8 cellular contexts compared by ENCODE assay signal in the genomic region with DNA sequence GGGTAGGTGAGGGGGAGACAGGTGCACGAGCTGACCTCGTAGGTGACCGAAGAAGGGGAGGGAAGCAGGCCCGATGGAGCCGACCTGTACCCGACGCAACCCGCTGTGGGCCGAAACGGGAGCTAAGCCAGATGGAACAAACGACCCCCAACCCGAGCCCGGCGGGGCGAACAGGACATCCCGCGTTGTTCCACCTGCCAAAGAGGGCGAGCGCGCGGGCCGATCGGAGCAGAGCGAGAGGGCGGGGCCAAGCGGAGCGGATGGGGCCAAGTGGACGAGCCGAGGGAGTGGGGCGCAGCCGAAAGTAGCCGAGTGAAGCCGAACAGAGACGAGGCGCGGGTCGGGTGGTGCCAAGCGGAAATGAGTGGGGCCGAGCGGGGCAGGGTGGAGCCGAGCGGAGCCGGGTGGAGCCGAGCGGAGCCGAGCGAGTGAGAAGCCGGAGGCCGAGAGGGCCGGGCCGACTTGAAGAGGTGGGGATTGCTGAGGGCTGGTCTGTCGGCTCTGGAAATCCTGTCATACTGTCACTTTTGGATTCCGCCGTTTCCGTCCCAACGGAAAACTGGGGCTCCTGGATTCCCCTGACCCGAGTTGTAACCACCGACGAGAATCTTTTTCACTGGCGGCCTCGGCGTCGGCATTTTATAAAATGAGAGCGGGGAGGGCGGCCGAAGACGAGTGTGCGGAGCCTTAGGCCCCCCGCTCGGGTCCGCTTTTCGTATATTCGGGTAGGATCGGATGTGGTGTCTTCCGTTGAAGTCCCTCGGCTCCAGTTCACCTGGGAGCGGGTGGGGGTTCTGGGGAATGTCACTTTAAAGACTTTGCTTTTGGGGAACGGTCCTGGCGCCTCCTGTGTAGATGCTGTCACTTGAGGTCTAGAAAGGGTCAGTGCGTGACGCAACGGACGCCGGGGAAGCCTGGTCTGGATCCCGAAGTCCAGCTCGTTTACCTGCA. TPM values are rescaled to one million over a fixed set of nuclear protein-coding genes. Genes with fewer than 3 reads are reported as not detected.
DNase-seq lines count a peak whose midpoint lies in the region; ATAC-seq and TF ChIP-seq lines count a peak whose summit lies in the region.

No MANE protein-coding gene starts in this region.

- H3K27me3 ChIP-seq in adrenal gland (no peaks in the 10 kb centered on the region), trophoblast cell (ENCODE audit: insufficient read depth, low read length) (peaks cover 6% of the 10 kb centered on the region), tibial nerve (no peaks in the 10 kb centered on the region)

- ATAC-seq in GM21723 (IDR thresholded peaks at IDR 0.05; ENCODE audit: unreplicated experiment): peak; percentile 97

- H3K36me3 ChIP-seq in adrenal gland (replicated peaks in 1 of 2) (no peaks in the 10 kb centered on the region), trophoblast cell (ENCODE audit: control insufficient read depth in 1 of 2, insufficient read depth in 2 of 2, low read length in 2 of 2) (no peaks in the 10 kb centered on the region), tibial nerve (peaks cover 0 to 2% (median 0%) of the 10 kb centered on the region in 3 donors)

- peak overlapping the region; percentile 98 for H3K4me2 ChIP-seq in trophoblast cell (ENCODE audit: low read length)

- H3K4me3 ChIP-seq in Jurkat, Clone E6-1 (ENCODE audit: low read length): peak overlapping the region; percentile 49
- H3K4me3 ChIP-seq in adrenal gland: peak overlapping the region in 2 of 4 donors; percentile 14 to 56
- peak overlapping the region; percentile 61 for H3K4me3 ChIP-seq in trophoblast cell (ENCODE audit: low read depth, low read length)
- H3K4me3 ChIP-seq in tibial nerve: peak overlapping the region; percentile 56 to 70 (median 64)

- peak overlapping the region; percentile 10 for H4K8ac ChIP-seq in trophoblast cell (ENCODE audit: low read depth, low read length)

- H3K4me1 ChIP-seq in adrenal gland (replicated peaks in 1 of 2): peaks cover 0 to 6% of the 10 kb centered on the region in 2 donors
- peaks cover 7 to 9% of the 10 kb centered on the region in 2 experiments for H3K4me1 ChIP-seq in trophoblast cell (ENCODE audit: control insufficient read depth in 1 of 2, insufficient read depth in 2 of 2, low read length in 2 of 2)
- H3K4me1 ChIP-seq in tibial nerve: peaks cover 0 to 21% (median 7%) of the 10 kb centered on the region in 4 donors

- H4K91ac ChIP-seq in trophoblast cell (ENCODE audit: low read depth, low read length): no peak overlapping the region

- peak overlapping the region; percentile 57 for H3K9ac ChIP-seq in trophoblast cell (ENCODE audit: low read length)

- no peak overlapping the region for H4K12ac ChIP-seq in trophoblast cell (ENCODE audit: low read depth, low read length)

- H3K14ac ChIP-seq in trophoblast cell (ENCODE audit: low read length): no peak overlapping the region

- no peak overlapping the region for H2BK12ac ChIP-seq in trophoblast cell (ENCODE audit: low read length)

- no peak overlapping the region for H3K18ac ChIP-seq in trophoblast cell (ENCODE audit: low read length)

- H3K27ac ChIP-seq in adrenal gland (peak overlapping the region in 1 of 5 donors; percentile 46), trophoblast cell (ENCODE audit: low read depth, low read length) (no peak overlapping the region), tibial nerve (peak overlapping the region in 2 of 4 donors; percentile 75 to 84)

- H2BK5ac ChIP-seq in trophoblast cell (ENCODE audit: low read depth, low read length, poor library complexity): no peak overlapping the region

- WGBS in adrenal gland, 4 donors: 0 to 2% (median 1%) methylated on average over 40 to 86 of the region's 86 CpGs
- WGBS in trophoblast cell (ENCODE audit: extremely low coverage, insufficient coverage, insufficient read length): no CpG with 5 or more reads among the region's 86 CpGs
- WGBS in tibial nerve, 2 donors: 1% methylated on average over 34 to 86 of the region's 86 CpGs

- TF ChIP-seq EP300 in tibial nerve (IDR thresholded peaks at IDR 0.05): peak; percentile 39 to 83

- peak overlapping the region; percentile 85 for H2AFZ ChIP-seq in trophoblast cell (ENCODE audit: insufficient read depth, low read length, poor library complexity)

- H3K79me2 ChIP-seq in trophoblast cell (ENCODE audit: control insufficient read depth, insufficient read depth, low read length, poor library complexity): no peaks in the 10 kb centered on the region

- DNase-seq in DMS79 treated with DMSO at 0.1 percent for 48 hours (lab: John Stamatoyannopoulos, UW) (peak; percentile 63), SW 1271 (lab: John Stamatoyannopoulos, UW) (peak; percentile 82 to 95), adrenal gland (peak; percentile 87 to 95 (median 91)), cardiac septum (ENCODE audit: low spot score) (peak; percentile 96), trophoblast cell (peak; percentile 85 to 89), tibial nerve (ENCODE audit: low spot score in 2 of 2) (peak; percentile 87 to 91)
- peak; percentile 83 for DNase-seq in Jurkat, Clone E6-1 (ENCODE audit: low read depth, low spot score)

- intact Hi-C loops in adrenal gland (cut with DNase I): no loop called here
- intact Hi-C loops in cardiac septum (cut with DNase I): loop anchor here (2.0 to 10.0 kb wide), 3 partner anchors 219 to 569 kb away; a partner anchor contains a TSS

- no peaks in the 10 kb centered on the region for H3K79me1 ChIP-seq in trophoblast cell (ENCODE audit: low read length)

- no peak overlapping the region for H2AK5ac ChIP-seq in trophoblast cell (ENCODE audit: low read length)

- no peak overlapping the region for H2BK120ac ChIP-seq in trophoblast cell (ENCODE audit: insufficient read depth, low read length, poor library complexity)

- H3K9me3 ChIP-seq in adrenal gland (replicated peaks in 1 of 3): no peaks in the 10 kb centered on the region
- H3K9me3 ChIP-seq in trophoblast cell (ENCODE audit: insufficient read depth, low read depth, low read length): no peaks in the 10 kb centered on the region
- H3K9me3 ChIP-seq in tibial nerve: no peaks in the 10 kb centered on the region

- no peak for TF ChIP-seq CTCF in adrenal gland (IDR thresholded peaks at IDR 0.05)
- no peak for TF ChIP-seq CTCF in tibial nerve (IDR thresholded peaks at IDR 0.05)

- no peak overlapping the region for H3K4ac ChIP-seq in trophoblast cell (ENCODE audit: low read depth, low read length)

- peak in 1 of 2 donors; percentile 56 for TF ChIP-seq POLR2A in adrenal gland (IDR thresholded peaks at IDR 0.05)
- TF ChIP-seq POLR2A in tibial nerve (IDR thresholded peaks at IDR 0.05): peak in 1 of 2 donors; percentile 69

- no peak overlapping the region for H3K23ac ChIP-seq in trophoblast cell (ENCODE audit: low read length)

RNA-seq across cellular contexts. Expression of a gene that starts 15.6 kb away (rescaled TPM):
- not detected for polyA plus RNA-seq in Jurkat, Clone E6-1 (2012; ENCODE audit: insufficient read depth, insufficient read length)
- under 1 TPM in 1 of 8 donors, not detected in 7; under 0.01 TPM for total RNA-seq in adrenal gland
- polyA plus RNA-seq in adrenal gland: not detected
- not detected for total RNA-seq in cardiac septum
- 0.37 and 0.46 TPM in 2 replicates for polyA plus RNA-seq in trophoblast cell (2013)
- under 1 TPM in 1 of 4 donors, not detected in 3; 0.21 TPM for total RNA-seq in tibial nerve
